In the genomic region with DNA sequence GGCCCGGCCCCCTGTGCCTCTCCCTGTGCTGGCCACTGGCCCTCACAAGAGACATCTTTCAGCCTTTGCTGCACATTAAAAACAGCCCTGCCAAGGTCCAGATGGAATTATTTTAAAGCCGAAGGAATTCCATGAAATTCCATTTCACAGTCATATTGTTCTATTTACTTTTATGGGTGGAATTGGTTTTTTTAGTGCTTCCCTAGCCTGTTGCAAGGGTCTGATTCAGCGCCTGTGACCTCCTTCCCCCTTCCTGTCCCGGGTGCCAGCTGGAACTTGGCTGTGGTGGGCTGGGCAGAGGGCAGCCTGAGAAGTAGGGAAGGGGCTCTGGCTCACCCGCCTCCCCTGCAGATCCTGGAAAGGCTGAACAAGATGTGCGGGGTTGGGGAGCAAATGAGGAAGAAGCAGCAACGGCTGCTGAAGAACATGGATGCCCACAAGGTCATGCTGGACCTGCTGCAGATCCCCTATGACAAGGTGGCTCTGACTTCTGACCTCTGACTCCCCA, we compare ENCODE assay signal across 19 cellular contexts. TPM values are rescaled to one million over a fixed set of nuclear protein-coding genes. Genes with fewer than 3 reads are reported as not detected.
DNase-seq lines count a peak whose midpoint lies in the region; ATAC-seq, FAIRE-seq and TF ChIP-seq lines count a peak whose summit lies in the region.
"Had no signal": no experiment of that assay in that cellular context is flagged by ENCODE, and none has a peak within 500 bp of the region (broad histone marks: within the 10 kb centered on the region; RNA-seq: fewer than 3 reads in every experiment).

No MANE protein-coding gene starts in this region.

- peaks cover 13% of the 10 kb centered on the region for H3K36me3 Mint-ChIP-seq in progenitor cell of endocrine pancreas (ENCODE audit: insufficient read depth)
- peaks cover 91% of the 10 kb centered on the region for H3K36me3 Mint-ChIP-seq in CD4-positive, alpha-beta T cell (ENCODE audit: low read depth)

- ATAC-seq in CD4-positive, alpha-beta T cell (ENCODE audit: poor library complexity), result no peak
- ATAC-seq: activated naive CD8-positive, alpha-beta T cell treated with anti-CD3 and anti-CD28 coated beads, Interleukin-2, amount 50 U/mL, for 24 hours; activated T-helper 17 cell treated with anti-CD3 and anti-CD28 coated beads, Interleukin-2, amount 50 U/mL, for 72 hours; HepG2 had no signal

- no peak for TF ChIP-seq CTCF in AG09319 (IDR thresholded peaks at IDR 0.05; ENCODE audit: low read depth, low read length)
- TF ChIP-seq CTCF in progenitor cell of endocrine pancreas (IDR thresholded peaks at IDR 0.05; ENCODE audit: unreplicated experiment), result no peak
- no peak for TF ChIP-seq CTCF in CD4-positive, alpha-beta T cell (IDR thresholded peaks at IDR 0.05)

- CTCF ChIA-PET in CD4-positive, alpha-beta T cell (lab: Charles Lee), result no interaction called here

- no peak overlapping the region for H3K27ac Mint-ChIP-seq in progenitor cell of endocrine pancreas
- H3K27ac Mint-ChIP-seq in CD4-positive, alpha-beta T cell, result no peak overlapping the region
- H3K27ac Mint-ChIP-seq: activated B cell treated with CpG ODN at 0.5 μM for 24 hours; activated naive CD8-positive, alpha-beta T cell treated with anti-CD3 and anti-CD28 coated beads, Interleukin-2, amount 50 U/mL, for 24 hours; activated T-helper 17 cell treated with anti-CD3 and anti-CD28 coated beads, Interleukin-2, amount 50 U/mL, for 72 hours; T-helper 2 cell treated with Interferon-gamma antibody and Interleukin-4, amounts not matched to agents 5 μg/mL and 100 μg/mL, for 36 hours had no signal

- H3K27me3 Mint-ChIP-seq in progenitor cell of endocrine pancreas, result no peaks in the 10 kb centered on the region
- H3K27me3 Mint-ChIP-seq in CD4-positive, alpha-beta T cell, result no peaks in the 10 kb centered on the region
- H3K27me3 Mint-ChIP-seq: activated B cell treated with CpG ODN at 0.5 μM for 24 hours; activated naive CD8-positive, alpha-beta T cell treated with anti-CD3 and anti-CD28 coated beads, Interleukin-2, amount 50 U/mL, for 24 hours; activated T-helper 17 cell treated with anti-CD3 and anti-CD28 coated beads, Interleukin-2, amount 50 U/mL, for 72 hours had no signal

- no peak overlapping the region for H3K4me3 Mint-ChIP-seq in progenitor cell of endocrine pancreas (ENCODE audit: low read depth)
- no peak overlapping the region for H3K4me3 Mint-ChIP-seq in CD4-positive, alpha-beta T cell
- H3K4me3 Mint-ChIP-seq: activated B cell treated with CpG ODN at 0.5 μM for 24 hours; activated naive CD8-positive, alpha-beta T cell treated with anti-CD3 and anti-CD28 coated beads, Interleukin-2, amount 50 U/mL, for 24 hours; activated T-helper 17 cell treated with anti-CD3 and anti-CD28 coated beads, Interleukin-2, amount 50 U/mL, for 72 hours; T-helper 2 cell treated with Interferon-gamma antibody and Interleukin-4, amounts not matched to agents 5 μg/mL and 100 μg/mL, for 36 hours had no signal

- POLR2A ChIA-PET in CD4-positive, alpha-beta T cell (lab: Charles Lee), result no interaction called here

- H3K4me1 Mint-ChIP-seq in progenitor cell of endocrine pancreas (ENCODE audit: low read depth), result no peaks in the 10 kb centered on the region
- peaks cover under 1% of the 10 kb centered on the region for H3K4me1 Mint-ChIP-seq in CD4-positive, alpha-beta T cell (ENCODE audit: low read depth)
- H3K4me1 Mint-ChIP-seq: activated naive CD8-positive, alpha-beta T cell treated with anti-CD3 and anti-CD28 coated beads, Interleukin-2, amount 50 U/mL, for 24 hours; activated T-helper 17 cell treated with anti-CD3 and anti-CD28 coated beads, Interleukin-2, amount 50 U/mL, for 72 hours had no signal

- intact Hi-C loops in CD4-positive, alpha-beta T cell (cut with DNase I, micrococcal nuclease), result no loop called here

- H3K9me3 Mint-ChIP-seq in progenitor cell of endocrine pancreas (ENCODE audit: low read depth), result no peaks in the 10 kb centered on the region
- no peaks in the 10 kb centered on the region for H3K9me3 Mint-ChIP-seq in CD4-positive, alpha-beta T cell
- H3K9me3 Mint-ChIP-seq: activated B cell treated with CpG ODN at 0.5 μM for 24 hours; activated naive CD8-positive, alpha-beta T cell treated with anti-CD3 and anti-CD28 coated beads, Interleukin-2, amount 50 U/mL, for 24 hours; activated T-helper 17 cell treated with anti-CD3 and anti-CD28 coated beads, Interleukin-2, amount 50 U/mL, for 72 hours; T-helper 2 cell treated with Interferon-gamma antibody and Interleukin-4, amounts not matched to agents 5 μg/mL and 100 μg/mL, for 36 hours had no signal

- DNase-seq in AG09319 (ENCODE audit: extremely low read depth, low read depth) (peak; percentile 22), HCEC 1CT (peak; percentile 47), adipocyte (ENCODE audit: low read depth) (peak; percentile 77), hepatic stellate cell (ENCODE audit: low spot score) (peak; percentile 66), NK-92 (lab: John Stamatoyannopoulos, UW; ENCODE audit: unreplicated experiment) (no peak), progenitor cell of endocrine pancreas (ENCODE audit: low spot score, unreplicated experiment) (no peak), H54 (ENCODE audit: insufficient read length, low spot score) (no peak)
- no peak for DNase-seq in CD4-positive, alpha-beta T cell
- DNase-seq: ACHN; activated B cell treated with CpG ODN at 0.5 μM for 24 hours; activated naive CD8-positive, alpha-beta T cell treated with anti-CD3 and anti-CD28 coated beads, Interleukin-2, amount 50 U/mL, for 24 hours; glutamatergic neuron; NCI-H1436 treated with DMSO at 0.1 percent for 48 hours; retina had no signal

- no peak for TF ChIP-seq POLR2A in H54 (IDR thresholded peaks at IDR 0.05; ENCODE audit: low read depth, low read length)

- no peaks in the 10 kb centered on the region for H3K27me3 ChIP-seq in adipocyte (replicated peaks; ENCODE audit: control insufficient read depth, insufficient read depth, low read length)
- no peaks in the 10 kb centered on the region for H3K27me3 ChIP-seq in CD4-positive, alpha-beta T cell (ENCODE audit: control insufficient read depth, insufficient read depth, low read length)
- H3K27me3 ChIP-seq: suprapubic skin had no signal

- H3K4me1 ChIP-seq in adipocyte (ENCODE audit: control insufficient read depth, insufficient read depth, low read length), result peaks cover 45% of the 10 kb centered on the region

- H3K27ac ChIP-seq in CD4-positive, alpha-beta T cell (ENCODE audit: low read depth, low read length), result no peak overlapping the region
- H3K27ac ChIP-seq: epithelial cell of prostate, suprapubic skin had no signal

- H3K9ac ChIP-seq in adipocyte (ENCODE audit: low read length), result peak overlapping the region; percentile 45

- no peak for FAIRE-seq in H54 (lab: Jason Lieb, UNC)
- FAIRE-seq: HepG2 had no signal

- peaks cover 28% of the 10 kb centered on the region for H3K36me3 ChIP-seq in adipocyte (ENCODE audit: control insufficient read depth, insufficient read depth, low read length, severe bottlenecking)

- H3K9me3 ChIP-seq in adipocyte (ENCODE audit: control insufficient read depth, low read length), result no peaks in the 10 kb centered on the region
- no peaks in the 10 kb centered on the region for H3K9me3 ChIP-seq in CD4-positive, alpha-beta T cell (ENCODE audit: control insufficient read depth, low read length)
- H3K9me3 ChIP-seq: suprapubic skin had no signal

- no peak overlapping the region for H3K4me3 ChIP-seq in adipocyte (ENCODE audit: low read length)
- H3K4me3 ChIP-seq: suprapubic skin had no signal

RNA-seq across cellular contexts. Expression of a gene that starts 34.3 kb away (rescaled TPM):
- 97.2 and 99.4 TPM in 2 replicates for total RNA-seq in progenitor cell of endocrine pancreas
- 1 to 10 TPM; 8.7 to 9.3 TPM for total RNA-seq in CD4-positive, alpha-beta T cell

RNA-seq across cellular contexts. Expression of a gene that starts 56.1 kb away (rescaled TPM):
- total RNA-seq in progenitor cell of endocrine pancreas, result 28.3 and 30.4 TPM in 2 replicates
- 10 to 100 TPM; 44.5 to 45.5 TPM for total RNA-seq in CD4-positive, alpha-beta T cell

Comparison
In these comparisons a context has a peak if more than half of its experiments do, and no peak if none do; other contexts are left out.
1. DNase-seq: peak in AG09319 (single experiment), HCEC 1CT (single experiment), adipocyte (single experiment) and hepatic stellate cell (single experiment); none in NK-92 (single experiment), progenitor cell of endocrine pancreas (single experiment), CD4-positive, alpha-beta T cell (0 of 10) and H54 (single experiment).